11 cellular contexts compared by ENCODE assay signal in genomic region chr18:36635414-36636096, GRCh38.
A peak's percentile ranks its signal among the peaks of the same experiment; 100 is the strongest.
DNase-seq lines count a peak whose midpoint lies in the region; ATAC-seq and TF ChIP-seq lines count a peak whose summit lies in the region.
"Had no signal": no experiment of that assay in that cellular context is flagged by ENCODE, and none has a peak within 500 bp of the region (broad histone marks: within the 10 kb centered on the region; RNA-seq: fewer than 3 reads in every experiment).

No MANE protein-coding gene starts in this region.

- no peak overlapping the region for H3K4me3 ChIP-seq in epithelial cell of proximal tubule (ENCODE audit: low read depth, low read length)
- H3K4me3 ChIP-seq: adrenal gland had no signal

- peak; percentile 29 for ATAC-seq in GM18508 (IDR thresholded peaks at IDR 0.05; ENCODE audit: insufficient read depth, unreplicated experiment)
- peak; percentile 34 for ATAC-seq in GM21423 (IDR thresholded peaks at IDR 0.05; ENCODE audit: unreplicated experiment)
- peak; percentile 31 for ATAC-seq in HG03045 (IDR thresholded peaks at IDR 0.05; ENCODE audit: unreplicated experiment)

- DNase-seq in epithelial cell of proximal tubule (ENCODE audit: low read depth) (peak; percentile 39), NCI-H524 (lab: John Stamatoyannopoulos, UW) (no peak), anterior cingulate cortex (lab: John Stamatoyannopoulos, UW) (no peak), mucosa of gallbladder (ENCODE audit: low spot score) (no peak)
- no peak for DNase-seq in activated effector memory CD4-positive, alpha-beta T cell treated with anti-CD3 and anti-CD28 coated beads, Interleukin-2, amount 50 U/mL, for 16 hours
- DNase-seq: adrenal gland, AML-193, Right ventricle myocardium superior had no signal

- no peak for TF ChIP-seq CTCF in epithelial cell of proximal tubule (conservative IDR thresholded peaks at IDR 0.05; ENCODE audit: low read depth, low read length)
